1 cellular context compared by ENCODE assay signal in genomic region chr19:54506079-54506478, GRCh38.
TF ChIP-seq lines count a peak whose summit lies in the region.

No MANE protein-coding gene starts in this region.

TF ChIP-seq in HCT116, 20 proteins besides CTCF, POLR2A, EP300 and RAD21 (continued from another document):
- TF ChIP-seq, protein P1, sequence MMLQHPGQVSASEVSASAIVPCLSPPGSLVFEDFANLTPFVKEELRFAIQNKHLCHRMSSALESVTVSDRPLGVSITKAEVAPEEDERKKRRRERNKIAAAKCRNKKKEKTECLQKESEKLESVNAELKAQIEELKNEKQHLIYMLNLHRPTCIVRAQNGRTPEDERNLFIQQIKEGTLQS (IDR thresholded peaks at IDR 0.05): no peak
- TF ChIP-seq ZNF274 (IDR thresholded peaks at IDR 0.05; ENCODE audit: low read depth, low read length) (no peak), ZFX (IDR thresholded peaks at IDR 0.05) (no peak), ZBTB33 (IDR thresholded peaks at IDR 0.05; ENCODE audit: extremely low read depth, insufficient replicate concordance, low read length) (no peak), SP1 (IDR thresholded peaks at IDR 0.05; ENCODE audit: low read depth) (no peak), CBX3 (IDR thresholded peaks at IDR 0.05; ENCODE audit: low read depth) (no peak), FOSL1 (IDR thresholded peaks at IDR 0.05; ENCODE audit: low read depth) (no peak), JUND (IDR thresholded peaks at IDR 0.05) (no peak), EZH2phosphoT487 (IDR thresholded peaks at IDR 0.05; ENCODE audit: borderline replicate concordance) (no peak), SIN3A (IDR thresholded peaks at IDR 0.05; ENCODE audit: low read depth) (no peak), TCF7L2 (IDR thresholded peaks at IDR 0.05; ENCODE audit: borderline replicate concordance, extremely low read depth, insufficient read depth, insufficient read length) (no peak), EZH2 (IDR thresholded peaks at IDR 0.05) (no peak)
- TF ChIP-seq, protein P2, sequence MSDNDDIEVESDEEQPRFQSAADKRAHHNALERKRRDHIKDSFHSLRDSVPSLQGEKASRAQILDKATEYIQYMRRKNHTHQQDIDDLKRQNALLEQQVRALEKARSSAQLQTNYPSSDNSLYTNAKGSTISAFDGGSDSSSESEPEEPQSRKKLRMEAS (IDR thresholded peaks at IDR 0.05): no peak
